23 cellular contexts compared by ENCODE assay signal in the genomic region with DNA sequence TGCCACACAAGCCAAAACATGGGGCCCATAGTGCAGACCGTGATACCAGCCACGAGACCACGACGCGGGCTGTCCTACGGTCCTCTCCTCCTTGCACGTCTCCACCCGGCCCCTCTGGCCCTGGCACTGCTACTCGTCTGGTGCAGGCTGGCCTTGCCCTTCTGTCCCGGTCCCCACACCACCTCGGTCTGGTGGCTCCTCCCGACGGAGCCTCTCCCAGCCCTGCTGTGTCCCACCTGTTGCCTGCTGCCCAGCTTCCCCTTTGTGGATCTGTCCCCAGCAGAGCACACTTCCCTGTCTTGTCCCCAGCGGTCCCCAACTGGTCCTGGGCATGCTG. TPM values are rescaled to one million over a fixed set of nuclear protein-coding genes. Genes with fewer than 3 reads are reported as not detected.
DNase-seq lines count a peak whose midpoint lies in the region; ATAC-seq and TF ChIP-seq lines count a peak whose summit lies in the region.
"Had no signal": no experiment of that assay in that cellular context is flagged by ENCODE, and none has a peak within 500 bp of the region (broad histone marks: within the 10 kb centered on the region; RNA-seq: fewer than 3 reads in every experiment).

No MANE protein-coding gene starts in this region.

- peak overlapping the region; percentile 60 for H2BK12ac ChIP-seq in neuronal stem cell (ENCODE audit: low read length)

- H3K4me3 Mint-ChIP-seq in glutamatergic neuron (ENCODE audit: unreplicated experiment): no peak overlapping the region
- H3K4me3 Mint-ChIP-seq: B cell; CD4-positive, CD25-positive, alpha-beta regulatory T cell; CD8-positive, alpha-beta T cell; GM23338; HFFc6 had no signal

- no peak for TF ChIP-seq CTCF in glutamatergic neuron (IDR thresholded peaks at IDR 0.05; ENCODE audit: partially characterized antibody, unreplicated experiment)

- H3K27ac ChIP-seq in right cardiac atrium (ENCODE audit: low read length): no peak overlapping the region
- no peak overlapping the region for H3K27ac ChIP-seq in neuronal stem cell (replicated peaks; ENCODE audit: low read length)
- no peak overlapping the region for H3K27ac ChIP-seq in caudate nucleus (ENCODE audit: low read depth, low read length)
- H3K27ac ChIP-seq: 22Rv1, BLaER1, C4-2B had no signal

- no peak overlapping the region for H4K91ac ChIP-seq in neuronal stem cell (ENCODE audit: low read depth, low read length, poor library complexity)

- H3K9ac ChIP-seq in neuronal stem cell (ENCODE audit: low read depth, low read length, poor library complexity): no peak overlapping the region
- H3K9ac ChIP-seq: BLaER1 had no signal

- H2AFZ ChIP-seq in neuronal stem cell (ENCODE audit: low read length): no peak overlapping the region
- H2AFZ ChIP-seq: GM23338 had no signal

- H3K36me3 Mint-ChIP-seq in glutamatergic neuron (ENCODE audit: unreplicated experiment): no peaks in the 10 kb centered on the region
- H3K36me3 Mint-ChIP-seq: CD4-positive, CD25-positive, alpha-beta regulatory T cell; CD8-positive, alpha-beta T cell had no signal

- H3K23ac ChIP-seq in neuronal stem cell (ENCODE audit: low read depth, low read length, poor library complexity): peak overlapping the region; percentile 78

- peaks cover 4% of the 10 kb centered on the region for H3K27me3 Mint-ChIP-seq in glutamatergic neuron (ENCODE audit: unreplicated experiment)
- H3K27me3 Mint-ChIP-seq: B cell; CD4-positive, CD25-positive, alpha-beta regulatory T cell had no signal

- DNase-seq in Right ventricle myocardium inferior (ENCODE audit: missing footprints): peak; percentile 50
- DNase-seq in cardiac septum (ENCODE audit: low spot score): no peak
- peak; percentile 12 to 41 (median 40) for DNase-seq in right cardiac atrium
- DNase-seq in left cardiac atrium: no peak
- peak; percentile 10 for DNase-seq in glutamatergic neuron
- DNase-seq in neuronal stem cell (ENCODE audit: low spot score): no peak
- DNase-seq in caudate nucleus (lab: John Stamatoyannopoulos, UW): no peak
- no peak for DNase-seq in germinal center (ENCODE audit: low spot score)
- DNase-seq: Caco-2; CD4-positive, CD25-positive, alpha-beta regulatory T cell; DMS153; EL; GDM1; H9; HFFc6 had no signal

- peak overlapping the region; percentile 38 for H3K27ac Mint-ChIP-seq in glutamatergic neuron (ENCODE audit: unreplicated experiment)
- H3K27ac Mint-ChIP-seq: B cell; CD8-positive, alpha-beta T cell; GM23338; HFFc6 had no signal

- H3K14ac ChIP-seq in neuronal stem cell (ENCODE audit: low read length): peak overlapping the region; percentile 14

- peak overlapping the region; percentile 82 for H2BK5ac ChIP-seq in neuronal stem cell (ENCODE audit: low read length)

- H3K36me3 ChIP-seq in neuronal stem cell (replicated peaks in 1 of 2; ENCODE audit: control insufficient read depth in 2 of 2, insufficient read depth in 2 of 2, low read length in 2 of 2): no peaks in the 10 kb centered on the region
- H3K36me3 ChIP-seq: BLaER1 had no signal

- H3K9me3 ChIP-seq in right cardiac atrium (ENCODE audit: control insufficient read depth, low read length): no peaks in the 10 kb centered on the region
- H3K9me3 ChIP-seq in neuronal stem cell (replicated peaks in 1 of 2; ENCODE audit: control insufficient read depth in 2 of 2, insufficient read depth in 1 of 2, low read depth in 1 of 2, low read length in 2 of 2): no peaks in the 10 kb centered on the region
- H3K9me3 ChIP-seq: BLaER1, Caco-2 had no signal

- peak overlapping the region; percentile 72 for H2BK120ac ChIP-seq in neuronal stem cell (ENCODE audit: low read depth, low read length)

- no peak for ATAC-seq in Right ventricle myocardium inferior
- ATAC-seq in right cardiac atrium: no peak
- no peak for ATAC-seq in left cardiac atrium
- ATAC-seq: CD8-positive, alpha-beta T cell; GM12878; GM23338; HCT116 had no signal

- peaks cover 3% of the 10 kb centered on the region for H3K9me3 Mint-ChIP-seq in glutamatergic neuron (ENCODE audit: unreplicated experiment)
- H3K9me3 Mint-ChIP-seq: CD4-positive, CD25-positive, alpha-beta regulatory T cell; CD8-positive, alpha-beta T cell; GM23338; H9; HFFc6 had no signal

- peak overlapping the region; percentile 99 for H2AK5ac ChIP-seq in neuronal stem cell (ENCODE audit: low read depth, low read length)

- H3K4me1 ChIP-seq in right cardiac atrium (ENCODE audit: control insufficient read depth, insufficient read depth, low read length) (no peaks in the 10 kb centered on the region), neuronal stem cell (ENCODE audit: control insufficient read depth in 2 of 2, insufficient read depth in 1 of 2, low read depth in 1 of 2, low read length in 2 of 2) (peaks cover 1 to 2% of the 10 kb centered on the region in 2 donors)
- H3K4me1 ChIP-seq: Caco-2 had no signal

- no peaks in the 10 kb centered on the region for H3K27me3 ChIP-seq in right cardiac atrium (ENCODE audit: control insufficient read depth, insufficient read depth)
- no peaks in the 10 kb centered on the region for H3K27me3 ChIP-seq in neuronal stem cell (ENCODE audit: control insufficient read depth in 3 of 3, insufficient read depth in 3 of 3, low read depth in 1 of 3, low read length in 3 of 3)

- H3K4me2 ChIP-seq in neuronal stem cell (ENCODE audit: insufficient read depth, low read length, poor library complexity, severe bottlenecking): no peak overlapping the region
- H3K4me2 ChIP-seq: BLaER1, GM23338 had no signal

- no peak overlapping the region for H2BK15ac ChIP-seq in neuronal stem cell (ENCODE audit: low read length)

- WGBS in right cardiac atrium: 92% methylated on average over 14 of the region's 14 CpGs
- no CpG with 5 or more reads among the region's 14 CpGs for WGBS in neuronal stem cell (ENCODE audit: extremely low coverage in 2 of 2, insufficient read length in 2 of 2, insufficient replicate concordance in 1 of 2), 2 donors

- intact Hi-C loops in Right ventricle myocardium inferior (cut with DNase I): no loop called here
- intact Hi-C loops in cardiac septum (cut with DNase I): no loop called here
- intact Hi-C loops in right cardiac atrium (cut with DNase I): no loop called here
- intact Hi-C loops in left cardiac atrium (cut with DNase I): no loop called here

- H3K79me1 ChIP-seq in neuronal stem cell (ENCODE audit: low read depth, low read length): no peaks in the 10 kb centered on the region

- H4K8ac ChIP-seq in neuronal stem cell (ENCODE audit: low read depth, low read length): no peak overlapping the region

- H3K4me1 Mint-ChIP-seq in glutamatergic neuron (ENCODE audit: low read depth, unreplicated experiment): no peaks in the 10 kb centered on the region
- H3K4me1 Mint-ChIP-seq: B cell; CD4-positive, CD25-positive, alpha-beta regulatory T cell; GM23338 had no signal

- peak overlapping the region; percentile 77 for H3K18ac ChIP-seq in neuronal stem cell (ENCODE audit: low read length)

- H3K4ac ChIP-seq in neuronal stem cell (ENCODE audit: low read length): no peak overlapping the region

- H3K4me3 ChIP-seq in right cardiac atrium (ENCODE audit: low read length): no peak overlapping the region
- no peak overlapping the region for H3K4me3 ChIP-seq in neuronal stem cell (ENCODE audit: low read length in 2 of 2)
- H3K4me3 ChIP-seq: BLaER1, GM12878, GM23338 had no signal

RNA-seq across cellular contexts. Expression of a gene that starts 50.5 kb away (rescaled TPM):
- total RNA-seq in Right ventricle myocardium inferior: 4.9 TPM
- 3.6 TPM for total RNA-seq in cardiac septum
- 1 to 10 TPM; 3.2 to 5.1 (median 4.2) TPM for total RNA-seq in right cardiac atrium
- polyA plus RNA-seq in right cardiac atrium: 4.1 TPM
- total RNA-seq in left cardiac atrium: 1 to 10 TPM; 3.7 to 4.9 TPM
- 10.8 TPM for total RNA-seq in glutamatergic neuron (ENCODE audit: unreplicated experiment)
- polyA plus RNA-seq in neuronal stem cell (2013, experiment 1 of 2): 7.1 TPM
- polyA plus RNA-seq in neuronal stem cell (2013, experiment 2 of 2): 7.9 TPM

RNA-seq across cellular contexts. Expression of a gene that starts 50.8 kb away (rescaled TPM):
- total RNA-seq in Right ventricle myocardium inferior (85.8 TPM), cardiac septum (81.9 TPM), right cardiac atrium (10 to 100 TPM; 83.6 to 93.9 (median 89.6) TPM), left cardiac atrium (100 to 1,000 TPM in 1 of 2 donors, 10 to 100 TPM in 1; 96.2 to 105 TPM), glutamatergic neuron (ENCODE audit: unreplicated experiment) (93.0 TPM)
- polyA plus RNA-seq in right cardiac atrium: 50.3 TPM
- polyA plus RNA-seq in neuronal stem cell (2013, experiment 1 of 2): 63.2 TPM
- 64.3 TPM for polyA plus RNA-seq in neuronal stem cell (2013, experiment 2 of 2)

Comparison
In these comparisons a context has a peak if more than half of its experiments do, and no peak if none do; other contexts are left out.
1. DNase-seq: peak in Right ventricle myocardium inferior (single experiment), right cardiac atrium (3 of 3) and glutamatergic neuron (single experiment); none in cardiac septum (single experiment), left cardiac atrium (single experiment), neuronal stem cell (single experiment), caudate nucleus (0 of 61) and germinal center (single experiment).